21 cellular contexts compared by ENCODE assay signal in genomic region chr2:215998636-215999035, GRCh38. TPM values are rescaled to one million over a fixed set of nuclear protein-coding genes. Genes with fewer than 3 reads are reported as not detected.
DNase-seq lines count a peak whose midpoint lies in the region; ATAC-seq and TF ChIP-seq lines count a peak whose summit lies in the region.
"Had no signal": no experiment of that assay in that cellular context is flagged by ENCODE, and none has a peak within 500 bp of the region (broad histone marks: within the 10 kb centered on the region; RNA-seq: fewer than 3 reads in every experiment).

No MANE protein-coding gene starts in this region.

- no peak overlapping the region for H3K4me3 ChIP-seq in mucosa of descending colon
- H3K4me3 ChIP-seq: A549, BLaER1, K562 had no signal

- intact Hi-C loops in head of caudate nucleus (cut with DNase I): no loop called here
- intact Hi-C loops in mucosa of descending colon (cut with DNase I, micrococcal nuclease): no loop called here

- DNase-seq in COLO829 (ENCODE audit: low spot score) (peak; percentile 82), RPMI7951 (ENCODE audit: low read depth) (peak; percentile 37), head of caudate nucleus (peak in 25 of 42 donors; percentile 27 to 83 (median 52)), mucosa of descending colon (no peak), amniotic stem cell (lab: John Stamatoyannopoulos, UW) (no peak), cerebellum (ENCODE audit: low spot score) (no peak), cerebellar cortex (ENCODE audit: low spot score) (no peak)
- DNase-seq: CD8-positive, alpha-beta memory T cell; HCEC 1CT; NCI-H1105 treated with DMSO at 0.1 percent for 48 hours; NCI-H1694; NCI-H2081 treated with DMSO at 0.1 percent for 48 hours; NCI-H510A; NCI-H748 treated with DMSO at 0.1 percent for 48 hours; NK-92 treated with Interleukin-12 subunit alpha and Interleukin-12 subunit beta, amount 100 ng/mL, for 24 hours; RPMI8226; SIG-M5 had no signal

- H3K9me3 ChIP-seq in mucosa of descending colon: no peaks in the 10 kb centered on the region
- H3K9me3 ChIP-seq: A549, BLaER1 had no signal

- H3K36me3 ChIP-seq in mucosa of descending colon (ENCODE audit: low read depth): no peaks in the 10 kb centered on the region

- peak; percentile 44 for ATAC-seq in mucosa of descending colon
- ATAC-seq in HG03159 (IDR thresholded peaks at IDR 0.05; ENCODE audit: unreplicated experiment): no peak
- ATAC-seq: A549, K562 had no signal

- H3K4me1 ChIP-seq in mucosa of descending colon (ENCODE audit: low read depth): no peaks in the 10 kb centered on the region
- H3K4me1 ChIP-seq: A549 had no signal

- TF ChIP-seq CTCF in mucosa of descending colon (IDR thresholded peaks at IDR 0.05): no peak

RNA-seq across cellular contexts. Expression of gene MREG, which starts 14.7 kb away (rescaled TPM):
- total RNA-seq in RPMI7951 (2014; rRNA removed; shearing (Covaris generic)): 4.6 and 5.7 TPM in 2 replicates
- total RNA-seq in mucosa of descending colon (10 to 100 TPM in 1 of 3 donors, 1 to 10 TPM in 2; 5.7 to 10.9 (median 8.5) TPM), cerebellum (8.8 TPM)

Comparison
In these comparisons a context has a peak if more than half of its experiments do, and no peak if none do; other contexts are left out.
1. DNase-seq: peak in COLO829 (single experiment), RPMI7951 (single experiment) and head of caudate nucleus (25 of 42); none in mucosa of descending colon (0 of 3), amniotic stem cell (single experiment), cerebellum (single experiment) and cerebellar cortex (single experiment).